ENCODE assay signal across 25 cellular contexts in genomic region chr16:68978303-68978954, GRCh38.
"Had no signal": no experiment of that assay in that cellular context is flagged by ENCODE, and none has a peak within 500 bp of the region (broad histone marks: within the 10 kb centered on the region; RNA-seq: fewer than 3 reads in every experiment).

No MANE protein-coding gene starts in this region.

- H3K4me1 Mint-ChIP-seq: activated naive CD8-positive, alpha-beta T cell treated with anti-CD3 and anti-CD28 coated beads, Interleukin-2, amount 10 ng/mL, durations not matched to agents 7 days and 5 days; nephron had no signal

- DNase-seq: activated CD4-positive, alpha-beta T cell treated with anti-CD3 and anti-CD28 coated beads for 4 hours; activated CD4-positive, alpha-beta T cell treated with anti-CD3 and anti-CD28 coated beads, Interleukin-2, amount 50 U/mL, for 48 hours; activated CD4-positive, CD25-positive, alpha-beta regulatory T cell; activated CD8-positive, alpha-beta memory T cell treated with anti-CD3 and anti-CD28 coated beads, Interleukin-2, amount 50 U/mL, for 48 hours; activated naive CD4-positive, alpha-beta T cell treated with Interleukin-2 at 50 U/mL for 16 hours; activated naive CD8-positive, alpha-beta T cell treated with anti-CD3 and anti-CD28 coated beads, Interleukin-2, amount 10 ng/mL, durations not matched to agents 7 days and 5 days; activated T-cell treated with anti-CD3 and anti-CD28 coated beads, Interleukin-2, amount 50 U/mL, for 4 hours; amygdala; cerebellar nuclear complex; cortex of kidney; foreskin fibroblast; left ventricle myocardium inferior; mammary epithelial cell; pancreas; psoas muscle; right cardiac atrium; stimulated activated CD4-positive, alpha-beta T cell treated with anti-CD3 and anti-CD28 coated beads, Interleukin-12 subunit alpha, Interleukin-12 subunit beta, amount 100 ng/mL, for 4 hours; stimulated activated CD4-positive, alpha-beta T cell treated with anti-CD3 and anti-CD28 coated beads, Interleukin-4, amount 100 ng/mL, for 4 hours; T-helper 1 cell; T-helper 9 cell had no signal

- H3K9me3 Mint-ChIP-seq: activated naive CD8-positive, alpha-beta T cell treated with anti-CD3 and anti-CD28 coated beads, Interleukin-2, amount 10 ng/mL, durations not matched to agents 7 days and 5 days; activated T-cell treated with anti-CD3 and anti-CD28 coated beads, Interleukin-2, amount 50 U/mL, for 4 hours; activated T-helper 2 cell treated with anti-CD3 and anti-CD28 coated beads, Interferon-gamma antibody, Interleukin-2, Interleukin-4, amounts not matched to agents 10 μg/mL and 5 μg/mL and 100 μg/mL, durations not matched to agents 14 hours and 24 hours and 36 hours; nephron; stimulated activated naive CD8-positive, alpha-beta T cell treated with anti-CD3 and anti-CD28 coated beads, Interleukin-15, Interleukin-2, amounts not matched to agents 100 ng/mL and 50 ng/mL, for 24 hours had no signal

- H3K4me3 ChIP-seq: left ventricle myocardium inferior, pancreas, psoas muscle, tibial nerve, vagina had no signal

- H3K27ac Mint-ChIP-seq: activated naive CD8-positive, alpha-beta T cell treated with anti-CD3 and anti-CD28 coated beads, Interleukin-2, amount 10 ng/mL, durations not matched to agents 7 days and 5 days; activated T-helper 2 cell treated with anti-CD3 and anti-CD28 coated beads, Interferon-gamma antibody, Interleukin-2, Interleukin-4, amounts not matched to agents 10 μg/mL and 5 μg/mL and 100 μg/mL, durations not matched to agents 14 hours and 24 hours and 36 hours; nephron; stimulated activated naive CD8-positive, alpha-beta T cell treated with anti-CD3 and anti-CD28 coated beads, Interleukin-15, Interleukin-2, amounts not matched to agents 100 ng/mL and 50 ng/mL, for 24 hours had no signal

- H3K27me3 ChIP-seq: pancreas, tibial nerve, vagina had no signal

- H3K27me3 Mint-ChIP-seq: activated naive CD8-positive, alpha-beta T cell treated with anti-CD3 and anti-CD28 coated beads, Interleukin-2, amount 10 ng/mL, durations not matched to agents 7 days and 5 days; stimulated activated naive CD8-positive, alpha-beta T cell treated with anti-CD3 and anti-CD28 coated beads, Interleukin-15, Interleukin-2, amounts not matched to agents 100 ng/mL and 50 ng/mL, for 24 hours had no signal

- H3K4me3 Mint-ChIP-seq: activated naive CD8-positive, alpha-beta T cell treated with anti-CD3 and anti-CD28 coated beads, Interleukin-2, amount 10 ng/mL, durations not matched to agents 7 days and 5 days; activated T-cell treated with anti-CD3 and anti-CD28 coated beads, Interleukin-2, amount 50 U/mL, for 4 hours; nephron; stimulated activated naive CD8-positive, alpha-beta T cell treated with anti-CD3 and anti-CD28 coated beads, Interleukin-15, Interleukin-2, amounts not matched to agents 100 ng/mL and 50 ng/mL, for 24 hours had no signal
